1 cellular context compared by ENCODE assay signal in genomic region chr7:38335490-38336135, GRCh38.
A peak's percentile ranks its signal among the peaks of the same experiment; 100 is the strongest.
TF ChIP-seq lines count a peak whose summit lies in the region.

No MANE protein-coding gene starts in this region.

TF ChIP-seq in GM23338, 12 proteins besides CTCF, POLR2A, EP300 and RAD21:
- TF ChIP-seq ZNF462 (CRISPR knock-in tag; IDR thresholded peaks at IDR 0.05) (peak; percentile 90), ZNF331 (CRISPR knock-in tag; IDR thresholded peaks at IDR 0.05; ENCODE audit: low read depth) (peak; percentile 11; the same call in 1 of the 2 replicates), EZH2phosphoT487 (IDR thresholded peaks at IDR 0.05; ENCODE audit: unreplicated experiment) (no peak)
